Comparison of ENCODE assay signal across 26 cellular contexts in genomic region chr14:83885748-83886382, GRCh38.
"Had no signal": no experiment of that assay in that cellular context is flagged by ENCODE, and none has a peak within 500 bp of the region (broad histone marks: within the 10 kb centered on the region; RNA-seq: fewer than 3 reads in every experiment).

No MANE protein-coding gene starts in this region.

- H3K4me3 Mint-ChIP-seq: dendritic cell treated with granulocyte-macrophage colony-stimulating factor and Interleukin-4, amounts not matched to agents 40 ng/mL and 50 ng/mL, for 4 days; endodermal cell; naive thymus-derived CD8-positive, alpha-beta T cell; stimulated activated naive CD8-positive, alpha-beta T cell treated with anti-CD3 and anti-CD28 coated beads, Interleukin-15, amount 100 ng/mL, for 72 hours had no signal

- ATAC-seq: left lung; naive thymus-derived CD8-positive, alpha-beta T cell; pancreas; right lobe of liver; stimulated activated naive CD8-positive, alpha-beta T cell treated with anti-CD3 and anti-CD28 coated beads, Interleukin-15, amount 100 ng/mL, for 72 hours had no signal

- FAIRE-seq: endothelial cell of umbilical vein, frontal cortex, kidney, pancreas had no signal

- H3K27me3 ChIP-seq: colonic mucosa, esophagus muscularis mucosa, left lung, pancreas, right lobe of liver, suprapubic skin, transverse colon, vagina had no signal

- H3K4me3 ChIP-seq: colonic mucosa, esophagus muscularis mucosa, left lung, pancreas, right lobe of liver, smooth muscle cell, suprapubic skin, transverse colon, vagina had no signal

- H3K27me3 Mint-ChIP-seq: dendritic cell treated with granulocyte-macrophage colony-stimulating factor and Interleukin-4, amounts not matched to agents 40 ng/mL and 50 ng/mL, for 4 days; naive thymus-derived CD8-positive, alpha-beta T cell; stimulated activated naive CD8-positive, alpha-beta T cell treated with anti-CD3 and anti-CD28 coated beads, Interleukin-15, amount 100 ng/mL, for 72 hours had no signal

- H3K9me3 Mint-ChIP-seq: endodermal cell had no signal

- H3K4me2 ChIP-seq: smooth muscle cell had no signal

- H3K4me1 ChIP-seq: colonic mucosa, esophagus muscularis mucosa, left lung, pancreas, right lobe of liver, suprapubic skin, transverse colon, vagina had no signal

- H3K4me1 Mint-ChIP-seq: endodermal cell; naive thymus-derived CD8-positive, alpha-beta T cell; stimulated activated naive CD8-positive, alpha-beta T cell treated with anti-CD3 and anti-CD28 coated beads, Interleukin-15, amount 100 ng/mL, for 72 hours had no signal

- H3K36me3 ChIP-seq: colonic mucosa, esophagus muscularis mucosa, left lung, pancreas, right lobe of liver, suprapubic skin, transverse colon, vagina had no signal

- H3K27ac Mint-ChIP-seq: dendritic cell treated with granulocyte-macrophage colony-stimulating factor and Interleukin-4, amounts not matched to agents 40 ng/mL and 50 ng/mL, for 4 days; endodermal cell; naive thymus-derived CD8-positive, alpha-beta T cell; stimulated activated naive CD8-positive, alpha-beta T cell treated with anti-CD3 and anti-CD28 coated beads, Interleukin-15, amount 100 ng/mL, for 72 hours had no signal

- H3K36me3 Mint-ChIP-seq: naive thymus-derived CD8-positive, alpha-beta T cell had no signal

- H3K27ac ChIP-seq: colonic mucosa, esophagus muscularis mucosa, left lung, pancreas, right lobe of liver, suprapubic skin, transverse colon, vagina had no signal

- H3K9me3 ChIP-seq: esophagus muscularis mucosa, pancreas, right lobe of liver, suprapubic skin, transverse colon, vagina had no signal

- DNase-seq: colonic mucosa; effector CD8-positive, alpha-beta T cell; endodermal cell; head of caudate nucleus; kidney; left lung; mesendoderm; naive thymus-derived CD8-positive, alpha-beta T cell; occipital lobe; pancreas; retina; right lobe of liver; stimulated activated CD4-positive, alpha-beta T cell treated with anti-CD3 and anti-CD28 coated beads, Interleukin-12 subunit alpha, Interleukin-12 subunit beta, amount 100 ng/mL, for 4 hours; stimulated activated CD4-positive, alpha-beta T cell treated with anti-CD3 and anti-CD28 coated beads, Interleukin-1b, Interleukin-23, amount 100 ng/mL, for 48 hours; stimulated activated CD4-positive, alpha-beta T cell treated with anti-CD3 and anti-CD28 coated beads, Interleukin-4, amount 100 ng/mL, for 1 hour; stimulated activated CD8-positive, alpha-beta memory T cell treated with anti-CD3 and anti-CD28 coated beads, Interleukin-4, amount 100 ng/mL, for 48 hours; stimulated activated naive CD4-positive, alpha-beta T cell; stimulated activated naive CD8-positive, alpha-beta T cell treated with anti-CD3 and anti-CD28 coated beads, Interleukin-15, amount 100 ng/mL, for 72 hours; transverse colon had no signal
